1 cellular context compared by ENCODE assay signal in genomic region chr12:69331846-69332684, GRCh38.
TF ChIP-seq lines count a peak whose summit lies in the region.

No MANE protein-coding gene starts in this region.

TF ChIP-seq in HepG2, 621 proteins besides CTCF, POLR2A, EP300 and RAD21 (continued from another document and continues in another):
- TF ChIP-seq, protein P1, sequence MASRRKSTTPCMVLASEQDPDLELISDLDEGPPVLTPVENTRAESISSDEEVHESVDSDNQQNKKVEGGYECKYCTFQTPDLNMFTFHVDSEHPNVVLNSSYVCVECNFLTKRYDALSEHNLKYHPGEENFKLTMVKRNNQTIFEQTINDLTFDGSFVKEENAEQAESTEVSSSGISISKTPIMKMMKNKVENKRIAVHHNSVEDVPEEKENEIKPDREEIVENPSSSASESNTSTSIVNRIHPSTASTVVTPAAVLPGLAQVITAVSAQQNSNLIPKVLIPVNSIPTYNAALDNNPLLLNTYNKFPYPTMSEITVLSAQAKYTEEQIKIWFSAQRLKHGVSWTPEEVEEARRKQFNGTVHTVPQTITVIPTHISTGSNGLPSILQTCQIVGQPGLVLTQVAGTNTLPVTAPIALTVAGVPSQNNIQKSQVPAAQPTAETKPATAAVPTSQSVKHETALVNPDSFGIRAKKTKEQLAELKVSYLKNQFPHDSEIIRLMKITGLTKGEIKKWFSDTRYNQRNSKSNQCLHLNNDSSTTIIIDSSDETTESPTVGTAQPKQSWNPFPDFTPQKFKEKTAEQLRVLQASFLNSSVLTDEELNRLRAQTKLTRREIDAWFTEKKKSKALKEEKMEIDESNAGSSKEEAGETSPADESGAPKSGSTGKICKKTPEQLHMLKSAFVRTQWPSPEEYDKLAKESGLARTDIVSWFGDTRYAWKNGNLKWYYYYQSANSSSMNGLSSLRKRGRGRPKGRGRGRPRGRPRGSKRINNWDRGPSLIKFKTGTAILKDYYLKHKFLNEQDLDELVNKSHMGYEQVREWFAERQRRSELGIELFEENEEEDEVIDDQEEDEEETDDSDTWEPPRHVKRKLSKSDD (CRISPR knock-in tag; IDR thresholded peaks at IDR 0.05; ENCODE audit: low read depth): no peak
- no peak for TF ChIP-seq ETV5 (CRISPR knock-in tag; IDR thresholded peaks at IDR 0.05; ENCODE audit: borderline replicate concordance)
- TF ChIP-seq ZNF367 (CRISPR knock-in tag; IDR thresholded peaks at IDR 0.05; ENCODE audit: borderline replicate concordance): no peak
- no peak for TF ChIP-seq RCOR2 (CRISPR knock-in tag; IDR thresholded peaks at IDR 0.05)
- TF ChIP-seq, protein P2, sequence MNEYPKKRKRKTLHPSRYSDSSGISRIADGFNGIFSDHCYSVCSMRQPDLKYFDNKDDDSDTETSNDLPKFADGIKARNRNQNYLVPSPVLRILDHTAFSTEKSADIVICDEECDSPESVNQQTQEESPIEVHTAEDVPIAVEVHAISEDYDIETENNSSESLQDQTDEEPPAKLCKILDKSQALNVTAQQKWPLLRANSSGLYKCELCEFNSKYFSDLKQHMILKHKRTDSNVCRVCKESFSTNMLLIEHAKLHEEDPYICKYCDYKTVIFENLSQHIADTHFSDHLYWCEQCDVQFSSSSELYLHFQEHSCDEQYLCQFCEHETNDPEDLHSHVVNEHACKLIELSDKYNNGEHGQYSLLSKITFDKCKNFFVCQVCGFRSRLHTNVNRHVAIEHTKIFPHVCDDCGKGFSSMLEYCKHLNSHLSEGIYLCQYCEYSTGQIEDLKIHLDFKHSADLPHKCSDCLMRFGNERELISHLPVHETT (CRISPR knock-in tag; conservative IDR thresholded peaks at IDR 0.05): no peak
- no peak for TF ChIP-seq KLF13 (CRISPR knock-in tag; IDR thresholded peaks at IDR 0.05)
- TF ChIP-seq, protein P3, sequence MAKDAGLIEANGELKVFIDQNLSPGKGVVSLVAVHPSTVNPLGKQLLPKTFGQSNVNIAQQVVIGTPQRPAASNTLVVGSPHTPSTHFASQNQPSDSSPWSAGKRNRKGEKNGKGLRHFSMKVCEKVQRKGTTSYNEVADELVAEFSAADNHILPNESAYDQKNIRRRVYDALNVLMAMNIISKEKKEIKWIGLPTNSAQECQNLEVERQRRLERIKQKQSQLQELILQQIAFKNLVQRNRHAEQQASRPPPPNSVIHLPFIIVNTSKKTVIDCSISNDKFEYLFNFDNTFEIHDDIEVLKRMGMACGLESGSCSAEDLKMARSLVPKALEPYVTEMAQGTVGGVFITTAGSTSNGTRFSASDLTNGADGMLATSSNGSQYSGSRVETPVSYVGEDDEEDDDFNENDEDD (CRISPR knock-in tag; IDR thresholded peaks at IDR 0.05; ENCODE audit: borderline replicate concordance): no peak
- TF ChIP-seq POLR2AphosphoS2 (IDR thresholded peaks at IDR 0.05; ENCODE audit: low read depth, low read length): no peak
- no peak for TF ChIP-seq CREB3 (CRISPR knock-in tag; IDR thresholded peaks at IDR 0.05)
- TF ChIP-seq ELK4 (CRISPR knock-in tag; IDR thresholded peaks at IDR 0.05; ENCODE audit: borderline replicate concordance): no peak
- no peak for TF ChIP-seq MYPOP (CRISPR knock-in tag; IDR thresholded peaks at IDR 0.05)
- TF ChIP-seq HNF4A (CRISPR knock-in tag; IDR thresholded peaks at IDR 0.05): no peak
- TF ChIP-seq JARID2 (CRISPR knock-in tag; IDR thresholded peaks at IDR 0.05; ENCODE audit: insufficient replicate concordance): no peak
- TF ChIP-seq ZNF33B (CRISPR knock-in tag; IDR thresholded peaks at IDR 0.05): no peak
- no peak for TF ChIP-seq SUZ12 (IDR thresholded peaks at IDR 0.05; ENCODE audit: low read depth, low read length)
- TF ChIP-seq BORCS8-MEF2B (CRISPR knock-in tag; IDR thresholded peaks at IDR 0.05): no peak; the same call in 1 of the 2 replicates
- no peak for TF ChIP-seq CAMTA2 (CRISPR knock-in tag; IDR thresholded peaks at IDR 0.05; ENCODE audit: borderline replicate concordance)
- TF ChIP-seq ISL2 (CRISPR knock-in tag; IDR thresholded peaks at IDR 0.05): 0 out of 2 replicates have a peak, but pooled peaks have one; percentile 44
- no peak for TF ChIP-seq EEA1 (CRISPR knock-in tag; IDR thresholded peaks at IDR 0.05; ENCODE audit: borderline replicate concordance)
- TF ChIP-seq ZNF20 (CRISPR knock-in tag; IDR thresholded peaks at IDR 0.05): no peak
- TF ChIP-seq ZNF121 (CRISPR knock-in tag; IDR thresholded peaks at IDR 0.05): no peak
- TF ChIP-seq NFRKB (IDR thresholded peaks at IDR 0.05): no peak
- no peak for TF ChIP-seq NFYC (CRISPR knock-in tag; IDR thresholded peaks at IDR 0.05)
- no peak for TF ChIP-seq SP4 (CRISPR knock-in tag; IDR thresholded peaks at IDR 0.05)
- TF ChIP-seq, protein P4, sequence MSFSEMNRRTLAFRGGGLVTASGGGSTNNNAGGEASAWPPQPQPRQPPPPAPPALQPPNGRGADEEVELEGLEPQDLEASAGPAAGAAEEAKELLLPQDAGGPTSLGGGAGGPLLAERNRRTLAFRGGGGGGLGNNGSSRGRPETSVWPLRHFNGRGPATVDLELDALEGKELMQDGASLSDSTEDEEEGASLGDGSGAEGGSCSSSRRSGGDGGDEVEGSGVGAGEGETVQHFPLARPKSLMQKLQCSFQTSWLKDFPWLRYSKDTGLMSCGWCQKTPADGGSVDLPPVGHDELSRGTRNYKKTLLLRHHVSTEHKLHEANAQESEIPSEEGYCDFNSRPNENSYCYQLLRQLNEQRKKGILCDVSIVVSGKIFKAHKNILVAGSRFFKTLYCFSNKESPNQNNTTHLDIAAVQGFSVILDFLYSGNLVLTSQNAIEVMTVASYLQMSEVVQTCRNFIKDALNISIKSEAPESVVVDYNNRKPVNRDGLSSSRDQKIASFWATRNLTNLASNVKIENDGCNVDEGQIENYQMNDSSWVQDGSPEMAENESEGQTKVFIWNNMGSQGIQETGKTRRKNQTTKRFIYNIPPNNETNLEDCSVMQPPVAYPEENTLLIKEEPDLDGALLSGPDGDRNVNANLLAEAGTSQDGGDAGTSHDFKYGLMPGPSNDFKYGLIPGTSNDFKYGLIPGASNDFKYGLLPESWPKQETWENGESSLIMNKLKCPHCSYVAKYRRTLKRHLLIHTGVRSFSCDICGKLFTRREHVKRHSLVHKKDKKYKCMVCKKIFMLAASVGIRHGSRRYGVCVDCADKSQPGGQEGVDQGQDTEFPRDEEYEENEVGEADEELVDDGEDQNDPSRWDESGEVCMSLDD (CRISPR knock-in tag; IDR thresholded peaks at IDR 0.05; ENCODE audit: borderline replicate concordance): 0 out of 2 replicates have a peak, but pooled peaks have one; percentile 54
- TF ChIP-seq KDM3A (CRISPR knock-in tag; IDR thresholded peaks at IDR 0.05; ENCODE audit: low read depth): no peak
- TF ChIP-seq ARNTL (CRISPR knock-in tag; IDR thresholded peaks at IDR 0.05): no peak
- TF ChIP-seq, protein P5, sequence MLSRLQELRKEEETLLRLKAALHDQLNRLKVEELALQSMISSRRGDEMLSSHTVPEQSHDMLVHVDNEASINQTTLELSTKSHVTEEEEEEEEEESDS (CRISPR knock-in tag; IDR thresholded peaks at IDR 0.05; ENCODE audit: borderline replicate concordance): no peak
- TF ChIP-seq ELF1 (CRISPR knock-in tag; IDR thresholded peaks at IDR 0.05): no peak
- no peak for TF ChIP-seq ZNF615 (CRISPR knock-in tag; IDR thresholded peaks at IDR 0.05; ENCODE audit: borderline replicate concordance)
- TF ChIP-seq, protein P6, sequence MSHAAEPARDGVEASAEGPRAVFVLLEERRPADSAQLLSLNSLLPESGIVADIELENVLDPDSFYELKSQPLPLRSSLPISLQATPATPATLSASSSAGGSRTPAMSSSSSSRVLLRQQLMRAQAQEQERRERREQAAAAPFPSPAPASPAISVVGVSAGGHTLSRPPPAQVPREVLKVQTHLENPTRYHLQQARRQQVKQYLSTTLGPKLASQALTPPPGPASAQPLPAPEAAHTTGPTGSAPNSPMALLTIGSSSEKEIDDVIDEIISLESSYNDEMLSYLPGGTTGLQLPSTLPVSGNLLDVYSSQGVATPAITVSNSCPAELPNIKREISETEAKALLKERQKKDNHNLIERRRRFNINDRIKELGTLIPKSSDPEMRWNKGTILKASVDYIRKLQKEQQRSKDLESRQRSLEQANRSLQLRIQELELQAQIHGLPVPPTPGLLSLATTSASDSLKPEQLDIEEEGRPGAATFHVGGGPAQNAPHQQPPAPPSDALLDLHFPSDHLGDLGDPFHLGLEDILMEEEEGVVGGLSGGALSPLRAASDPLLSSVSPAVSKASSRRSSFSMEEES (CRISPR knock-in tag; IDR thresholded peaks at IDR 0.05): no peak
- no peak for TF ChIP-seq EZH2 (conservative IDR thresholded peaks at IDR 0.05; ENCODE audit: low read depth, low read length)
- no peak for TF ChIP-seq SP5 (CRISPR knock-in tag; IDR thresholded peaks at IDR 0.05; ENCODE audit: borderline replicate concordance, low read depth)
- peak; percentile 42; the same call in 1 of the 2 replicates for TF ChIP-seq TAF1 (CRISPR knock-in tag; IDR thresholded peaks at IDR 0.05)
- 0 out of 2 replicates have a peak, but pooled peaks have one; percentile 10 for TF ChIP-seq MLXIP (CRISPR knock-in tag; IDR thresholded peaks at IDR 0.05; ENCODE audit: borderline replicate concordance)
- 0 out of 2 replicates have a peak, but pooled peaks have one; percentile 43 for TF ChIP-seq ZNF224 (CRISPR knock-in tag; IDR thresholded peaks at IDR 0.05)
- TF ChIP-seq, protein P7, sequence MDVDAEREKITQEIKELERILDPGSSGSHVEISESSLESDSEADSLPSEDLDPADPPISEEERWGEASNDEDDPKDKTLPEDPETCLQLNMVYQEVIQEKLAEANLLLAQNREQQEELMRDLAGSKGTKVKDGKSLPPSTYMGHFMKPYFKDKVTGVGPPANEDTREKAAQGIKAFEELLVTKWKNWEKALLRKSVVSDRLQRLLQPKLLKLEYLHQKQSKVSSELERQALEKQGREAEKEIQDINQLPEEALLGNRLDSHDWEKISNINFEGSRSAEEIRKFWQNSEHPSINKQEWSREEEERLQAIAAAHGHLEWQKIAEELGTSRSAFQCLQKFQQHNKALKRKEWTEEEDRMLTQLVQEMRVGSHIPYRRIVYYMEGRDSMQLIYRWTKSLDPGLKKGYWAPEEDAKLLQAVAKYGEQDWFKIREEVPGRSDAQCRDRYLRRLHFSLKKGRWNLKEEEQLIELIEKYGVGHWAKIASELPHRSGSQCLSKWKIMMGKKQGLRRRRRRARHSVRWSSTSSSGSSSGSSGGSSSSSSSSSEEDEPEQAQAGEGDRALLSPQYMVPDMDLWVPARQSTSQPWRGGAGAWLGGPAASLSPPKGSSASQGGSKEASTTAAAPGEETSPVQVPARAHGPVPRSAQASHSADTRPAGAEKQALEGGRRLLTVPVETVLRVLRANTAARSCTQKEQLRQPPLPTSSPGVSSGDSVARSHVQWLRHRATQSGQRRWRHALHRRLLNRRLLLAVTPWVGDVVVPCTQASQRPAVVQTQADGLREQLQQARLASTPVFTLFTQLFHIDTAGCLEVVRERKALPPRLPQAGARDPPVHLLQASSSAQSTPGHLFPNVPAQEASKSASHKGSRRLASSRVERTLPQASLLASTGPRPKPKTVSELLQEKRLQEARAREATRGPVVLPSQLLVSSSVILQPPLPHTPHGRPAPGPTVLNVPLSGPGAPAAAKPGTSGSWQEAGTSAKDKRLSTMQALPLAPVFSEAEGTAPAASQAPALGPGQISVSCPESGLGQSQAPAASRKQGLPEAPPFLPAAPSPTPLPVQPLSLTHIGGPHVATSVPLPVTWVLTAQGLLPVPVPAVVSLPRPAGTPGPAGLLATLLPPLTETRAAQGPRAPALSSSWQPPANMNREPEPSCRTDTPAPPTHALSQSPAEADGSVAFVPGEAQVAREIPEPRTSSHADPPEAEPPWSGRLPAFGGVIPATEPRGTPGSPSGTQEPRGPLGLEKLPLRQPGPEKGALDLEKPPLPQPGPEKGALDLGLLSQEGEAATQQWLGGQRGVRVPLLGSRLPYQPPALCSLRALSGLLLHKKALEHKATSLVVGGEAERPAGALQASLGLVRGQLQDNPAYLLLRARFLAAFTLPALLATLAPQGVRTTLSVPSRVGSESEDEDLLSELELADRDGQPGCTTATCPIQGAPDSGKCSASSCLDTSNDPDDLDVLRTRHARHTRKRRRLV (CRISPR knock-in tag; IDR thresholded peaks at IDR 0.05): no peak
- no peak for TF ChIP-seq NR2F6 (IDR thresholded peaks at IDR 0.05)
- TF ChIP-seq NR2F6 (CRISPR knock-in tag; IDR thresholded peaks at IDR 0.05): no peak
